24 cellular contexts compared by ENCODE assay signal in genomic region chr18:2609604-2610003, GRCh38. TPM values are rescaled to one million over a fixed set of nuclear protein-coding genes. Genes with fewer than 3 reads are reported as not detected.
DNase-seq lines count a peak whose midpoint lies in the region; ATAC-seq lines count a peak whose summit lies in the region.
"Had no signal": no experiment of that assay in that cellular context is flagged by ENCODE, and none has a peak within 500 bp of the region (broad histone marks: within the 10 kb centered on the region; RNA-seq: fewer than 3 reads in every experiment).

No MANE protein-coding gene starts in this region.

- H3K9me3 Mint-ChIP-seq in T-helper 2 cell treated with Interferon-gamma antibody and Interleukin-4, amounts not matched to agents 5 μg/mL and 100 μg/mL, for 36 hours: no peaks in the 10 kb centered on the region
- no peaks in the 10 kb centered on the region for H3K9me3 Mint-ChIP-seq in activated naive CD8-positive, alpha-beta T cell (ENCODE audit: low read depth)
- H3K9me3 Mint-ChIP-seq in activated naive CD8-positive, alpha-beta T cell treated with anti-CD3 and anti-CD28 coated beads, Interleukin-2, amount 50 U/mL, for 24 hours: no peaks in the 10 kb centered on the region
- H3K9me3 Mint-ChIP-seq: CD8-positive, alpha-beta T cell; GM23338 had no signal

- no peaks in the 10 kb centered on the region for H3K27me3 Mint-ChIP-seq in T-helper 2 cell treated with Interferon-gamma antibody and Interleukin-4, amounts not matched to agents 5 μg/mL and 100 μg/mL, for 36 hours (ENCODE audit: low read depth)
- H3K27me3 Mint-ChIP-seq in activated naive CD8-positive, alpha-beta T cell: no peaks in the 10 kb centered on the region
- H3K27me3 Mint-ChIP-seq in activated naive CD8-positive, alpha-beta T cell treated with anti-CD3 and anti-CD28 coated beads, Interleukin-2, amount 50 U/mL, for 24 hours: no peaks in the 10 kb centered on the region

- ATAC-seq in activated naive CD8-positive, alpha-beta T cell treated with anti-CD3 and anti-CD28 coated beads, Interleukin-2, amount 50 U/mL, for 24 hours: no peak
- ATAC-seq: CD8-positive, alpha-beta T cell; GM23338; Right ventricle myocardium inferior had no signal

- no peaks in the 10 kb centered on the region for H3K9me3 ChIP-seq in MG63
- H3K9me3 ChIP-seq: BLaER1, HAP-1, SJCRH30 had no signal

- peaks cover 66% of the 10 kb centered on the region for H3K36me3 Mint-ChIP-seq in T-helper 2 cell treated with Interferon-gamma antibody and Interleukin-4, amounts not matched to agents 5 μg/mL and 100 μg/mL, for 36 hours (ENCODE audit: low read depth)
- H3K36me3 Mint-ChIP-seq in activated naive CD8-positive, alpha-beta T cell: peaks cover under 1% of the 10 kb centered on the region
- peaks cover 71% of the 10 kb centered on the region for H3K36me3 Mint-ChIP-seq in activated naive CD8-positive, alpha-beta T cell treated with anti-CD3 and anti-CD28 coated beads, Interleukin-2, amount 50 U/mL, for 24 hours (ENCODE audit: low read depth)

- no peaks in the 10 kb centered on the region for H3K27me3 ChIP-seq in MG63
- H3K27me3 ChIP-seq: BLaER1, SJCRH30 had no signal

- H3K4me3 ChIP-seq in MG63: no peak overlapping the region
- H3K4me3 ChIP-seq: BLaER1, GM23338, HAP-1, PC-9, SJCRH30 had no signal

- peaks cover 56% of the 10 kb centered on the region for H3K36me3 ChIP-seq in MG63

- H3K27ac Mint-ChIP-seq in T-helper 2 cell treated with Interferon-gamma antibody and Interleukin-4, amounts not matched to agents 5 μg/mL and 100 μg/mL, for 36 hours: peak overlapping the region; percentile 43
- H3K27ac Mint-ChIP-seq in activated naive CD8-positive, alpha-beta T cell: peak overlapping the region; percentile 35
- no peak overlapping the region for H3K27ac Mint-ChIP-seq in activated naive CD8-positive, alpha-beta T cell treated with anti-CD3 and anti-CD28 coated beads, Interleukin-2, amount 50 U/mL, for 24 hours
- H3K27ac Mint-ChIP-seq: CD8-positive, alpha-beta T cell; GM23338 had no signal

- no peak overlapping the region for H3K4me3 Mint-ChIP-seq in T-helper 2 cell treated with Interferon-gamma antibody and Interleukin-4, amounts not matched to agents 5 μg/mL and 100 μg/mL, for 36 hours
- no peak overlapping the region for H3K4me3 Mint-ChIP-seq in activated naive CD8-positive, alpha-beta T cell
- H3K4me3 Mint-ChIP-seq in activated naive CD8-positive, alpha-beta T cell treated with anti-CD3 and anti-CD28 coated beads, Interleukin-2, amount 50 U/mL, for 24 hours: no peak overlapping the region
- H3K4me3 Mint-ChIP-seq: CD8-positive, alpha-beta T cell; GM23338 had no signal

- no peak for DNase-seq in T-helper 2 cell treated with Interferon-gamma antibody and Interleukin-4, amounts not matched to agents 5 μg/mL and 100 μg/mL, for 36 hours (ENCODE audit: low spot score)
- DNase-seq in T-helper 2 cell: no peak
- no peak for DNase-seq in activated naive CD8-positive, alpha-beta T cell treated with anti-CD3 and anti-CD28 coated beads, Interleukin-2, amount 50 U/mL, for 24 hours
- DNase-seq in amniotic epithelial cell (ENCODE audit: low read depth): peak; percentile 6
- DNase-seq in MG63: no peak
- DNase-seq in NOMO-1 treated with dmso at 0.1 percent for 144 hours (lab: John Stamatoyannopoulos, UW; ENCODE audit: unreplicated experiment): no peak
- DNase-seq: 8988T; ACHN; CD8-positive, alpha-beta T cell; DMS79 treated with DMSO at 0.1 percent for 48 hours; GF-D8; KBM-7; NCI-H2029; NCI-H446; NCI-H524 treated with DMSO at 0.1 percent for 48 hours; NCI-H774; NK-92 treated with Interleukin-12 subunit alpha and Interleukin-12 subunit beta, amount 100 ng/mL, for 24 hours; PC-9; SJCRH30 had no signal

- peaks cover 41% of the 10 kb centered on the region for H3K4me1 Mint-ChIP-seq in T-helper 2 cell treated with Interferon-gamma antibody and Interleukin-4, amounts not matched to agents 5 μg/mL and 100 μg/mL, for 36 hours (ENCODE audit: low read depth)
- peaks cover 44% of the 10 kb centered on the region for H3K4me1 Mint-ChIP-seq in activated naive CD8-positive, alpha-beta T cell (ENCODE audit: low read depth)
- peaks cover 29% of the 10 kb centered on the region for H3K4me1 Mint-ChIP-seq in activated naive CD8-positive, alpha-beta T cell treated with anti-CD3 and anti-CD28 coated beads, Interleukin-2, amount 50 U/mL, for 24 hours
- H3K4me1 Mint-ChIP-seq: GM23338 had no signal

RNA-seq across cellular contexts. Expression of gene NDC80, which starts 38.2 kb away (rescaled TPM):
- total RNA-seq in MG63 (2014; rRNA removed; shearing (Covaris generic); ENCODE audit: low replicate concordance): 43.0 and 67.2 TPM in 2 replicates

RNA-seq across cellular contexts. Expression of gene METTL4, which starts 38.3 kb away (rescaled TPM):
- 6.6 and 10.8 TPM in 2 replicates for total RNA-seq in MG63 (2014; rRNA removed; shearing (Covaris generic); ENCODE audit: low replicate concordance)

RNA-seq across cellular contexts. Expression of gene SMCHD1, which starts 45.9 kb away (rescaled TPM):
- 16.2 and 19.0 TPM in 2 replicates for total RNA-seq in MG63 (2014; rRNA removed; shearing (Covaris generic); ENCODE audit: low replicate concordance)
